24 cellular contexts compared by ENCODE assay signal in the genomic region with DNA sequence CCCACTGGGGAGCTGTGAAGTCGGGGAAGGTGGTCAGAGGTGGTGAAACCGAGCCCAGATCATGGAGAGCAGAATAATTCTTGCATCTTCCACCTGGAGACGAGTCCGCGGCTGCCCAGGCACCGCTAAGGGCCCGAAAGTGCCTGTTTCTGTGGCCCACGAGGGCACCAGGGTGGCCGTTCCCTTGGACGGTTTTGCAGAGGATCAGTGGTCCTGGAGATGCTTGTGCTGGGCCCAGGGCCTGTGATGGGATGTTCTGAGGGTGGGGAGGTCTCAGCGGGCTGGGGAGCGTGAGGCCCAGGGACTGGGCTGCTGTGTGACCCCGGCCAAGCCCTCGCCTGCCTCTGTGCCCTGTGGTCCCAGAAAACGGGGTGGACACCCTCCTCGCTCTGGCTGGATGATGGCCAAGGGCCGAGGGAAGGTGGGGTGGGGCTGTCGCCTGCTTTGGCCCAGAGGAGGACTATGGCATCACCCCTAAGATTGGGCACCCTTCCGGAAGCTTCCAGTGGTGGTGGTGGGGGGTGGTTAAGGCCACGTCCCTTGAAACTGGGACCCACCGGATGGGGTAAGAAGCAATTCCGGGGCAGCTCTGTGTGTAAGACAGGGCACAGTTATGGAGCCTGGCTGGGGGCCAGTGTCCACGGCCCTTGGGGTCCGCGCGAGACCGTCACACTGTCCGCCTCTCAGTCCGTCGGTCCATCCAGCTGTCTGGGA. TPM values are rescaled to one million over a fixed set of nuclear protein-coding genes. Genes with fewer than 3 reads are reported as not detected.
DNase-seq lines count a peak whose midpoint lies in the region; ATAC-seq, FAIRE-seq and TF ChIP-seq lines count a peak whose summit lies in the region.
"Had no signal": no experiment of that assay in that cellular context is flagged by ENCODE, and none has a peak within 500 bp of the region (broad histone marks: within the 10 kb centered on the region; RNA-seq: fewer than 3 reads in every experiment).

No MANE protein-coding gene starts in this region.

- H3K4me3 ChIP-seq in SK-N-SH (ENCODE audit: low read depth in 2 of 2, low read length in 1 of 2) (no peak overlapping the region), H7 (ENCODE audit: insufficient read depth, low read depth, low read length) (no peak overlapping the region), K562 (no peak overlapping the region), neuronal stem cell (ENCODE audit: low read length in 2 of 2) (no peak overlapping the region), GM23248 (no peak overlapping the region)
- H3K4me3 ChIP-seq: BLaER1, GM12878 had no signal

- H3K14ac ChIP-seq in neuronal stem cell (ENCODE audit: low read length) = no peak overlapping the region

- H2BK15ac ChIP-seq in neuronal stem cell (ENCODE audit: low read length) = no peak overlapping the region

- BruUV-seq in K562 (replicated peaks; lab: Mats Ljungman, UMichigan) = no TSS peak

- H3K27ac ChIP-seq in SK-N-SH (ENCODE audit: low read depth in 2 of 2, low read length in 1 of 2) = no peak overlapping the region
- H3K27ac ChIP-seq in K562 (ENCODE audit: extremely low read depth, low read depth, low read length) = no peak overlapping the region
- H3K27ac ChIP-seq in neuronal stem cell (replicated peaks; ENCODE audit: low read length) = no peak overlapping the region
- no peak overlapping the region for H3K27ac ChIP-seq in GM23248
- H3K27ac ChIP-seq: 22Rv1, BLaER1, C4-2B had no signal

- no peak for TF ChIP-seq POLR2A in K562 (conservative IDR thresholded peaks at IDR 0.05)

- H3K9me3 ChIP-seq in SK-N-SH (no peaks in the 10 kb centered on the region), K562 (replicated peaks; ENCODE audit: control insufficient read depth, insufficient read depth, low read depth, low read length) (no peaks in the 10 kb centered on the region), neuronal stem cell (replicated peaks in 1 of 2; ENCODE audit: control insufficient read depth in 2 of 2, insufficient read depth in 1 of 2, low read depth in 1 of 2, low read length in 2 of 2) (no peaks in the 10 kb centered on the region), GM23248 (ENCODE audit: low read depth) (no peaks in the 10 kb centered on the region)
- H3K9me3 ChIP-seq: BLaER1, Caco-2 had no signal

- H3K4me2 ChIP-seq in SK-N-SH = no peak overlapping the region
- H3K4me2 ChIP-seq in K562 (ENCODE audit: insufficient read depth, low read length) = no peak overlapping the region
- H3K4me2 ChIP-seq in neuronal stem cell (ENCODE audit: insufficient read depth, low read length, poor library complexity, severe bottlenecking) = no peak overlapping the region
- no peak overlapping the region for H3K4me2 ChIP-seq in GM23248 (ENCODE audit: unreplicated experiment)
- H3K4me2 ChIP-seq: BLaER1 had no signal

- H3K27me3 ChIP-seq in SK-N-SH (ENCODE audit: insufficient read depth) (peaks cover 13% of the 10 kb centered on the region; the same call in 1 of the 2 replicates), H7 (ENCODE audit: control insufficient read depth, insufficient read depth, low read length) (peaks cover 2% of the 10 kb centered on the region; the same call in 1 of the 2 replicates), K562 (ENCODE audit: control insufficient read depth in 2 of 2, insufficient read depth in 2 of 2, low read length in 2 of 2) (peaks cover 11 to 24% of the 10 kb centered on the region in 2 experiments; a peak in 4 of 5 replicates), neuronal stem cell (ENCODE audit: control insufficient read depth in 3 of 3, insufficient read depth in 3 of 3, low read depth in 1 of 3, low read length in 3 of 3) (peaks cover 0 to 12% (median 0%) of the 10 kb centered on the region in 3 experiments), GM23248 (replicated peaks; ENCODE audit: insufficient read depth) (peaks cover 6% of the 10 kb centered on the region; the same call in 1 of the 2 replicates)

- ATAC-seq in SK-N-SH treated with all-trans-retinoic acid at 6 μM for 48 hours = no peak
- no peak for ATAC-seq in K562
- ATAC-seq in HG02938 (IDR thresholded peaks at IDR 0.05; ENCODE audit: unreplicated experiment) = no peak
- ATAC-seq: CD8-positive, alpha-beta T cell; GM12878; HCT116 had no signal

- H3K36me3 ChIP-seq in SK-N-SH (replicated peaks in 1 of 2; ENCODE audit: control insufficient read depth in 1 of 2, insufficient read depth in 2 of 2, low read length in 1 of 2) = no peaks in the 10 kb centered on the region
- H3K36me3 ChIP-seq in H7 (replicated peaks; ENCODE audit: control insufficient read depth, insufficient read depth, low read length) = no peaks in the 10 kb centered on the region
- no peaks in the 10 kb centered on the region for H3K36me3 ChIP-seq in K562 (ENCODE audit: control insufficient read depth, insufficient read depth, low read length)
- no peaks in the 10 kb centered on the region for H3K36me3 ChIP-seq in neuronal stem cell (replicated peaks in 1 of 2; ENCODE audit: control insufficient read depth in 2 of 2, insufficient read depth in 2 of 2, low read length in 2 of 2)
- H3K36me3 ChIP-seq in GM23248 (ENCODE audit: low read depth) = no peaks in the 10 kb centered on the region
- H3K36me3 ChIP-seq: BLaER1 had no signal

- H3K9me2 ChIP-seq in SK-N-SH = no peaks in the 10 kb centered on the region
- H3K9me2 ChIP-seq in GM23248 (ENCODE audit: insufficient read depth) = no peaks in the 10 kb centered on the region

- H2AK5ac ChIP-seq in neuronal stem cell (ENCODE audit: low read depth, low read length) = peak overlapping the region; percentile 79

- peak overlapping the region; percentile 48 for H2BK5ac ChIP-seq in neuronal stem cell (ENCODE audit: low read length)

- no peaks in the 10 kb centered on the region for H3K9me1 ChIP-seq in K562 (ENCODE audit: control insufficient read depth, insufficient read depth, low read length)

- WGBS in SK-N-SH (ENCODE audit: low lambda C conversion rate) = 76% methylated on average over 19 of the region's 30 CpGs
- 43% methylated on average over 16 of the region's 30 CpGs for WGBS in K562 (ENCODE audit: insufficient coverage, low coverage, missing lambda C conversion rate)
- WGBS in neuronal stem cell (ENCODE audit: extremely low coverage in 2 of 2, insufficient read length in 2 of 2, insufficient replicate concordance in 1 of 2), 2 donors = no CpG with 5 or more reads among the region's 30 CpGs
- 76 to 83% methylated on average over 30 of the region's 30 CpGs for WGBS in GM23248 (ENCODE audit: low coverage in 1 of 2, low lambda C conversion rate in 2 of 2, missing lambda C conversion rate in 2 of 2), 2 experiments

- peak overlapping the region; percentile 48 for H3K18ac ChIP-seq in neuronal stem cell (ENCODE audit: low read length)

- no peak overlapping the region for H2BK120ac ChIP-seq in neuronal stem cell (ENCODE audit: low read depth, low read length)

- in situ Hi-C loops in K562 (cut with MboI) = no loop called here
- in situ Hi-C loops in GM23248 (cut with MboI) = loop anchor here (25.0 kb wide), 1 partner anchor 297 kb away; a partner anchor contains a TSS

- no peak for TF ChIP-seq CTCF in SK-N-SH (IDR thresholded peaks at IDR 0.05)
- no peak for TF ChIP-seq CTCF in K562 (IDR thresholded peaks at IDR 0.05 in 2 of 3, conservative IDR thresholded peaks at IDR 0.05 in 1 of 3; ENCODE audit: insufficient read depth in 2 of 3, low read depth in 1 of 3, low read length in 3 of 3)

- H3K4me1 ChIP-seq in SK-N-SH (ENCODE audit: control insufficient read depth in 1 of 2, insufficient read depth in 2 of 2, low read depth in 1 of 2, low read length in 1 of 2) (no peaks in the 10 kb centered on the region), K562 (replicated peaks in 1 of 2; ENCODE audit: control insufficient read depth in 2 of 2, insufficient read depth in 2 of 2, low read length in 2 of 2) (peaks cover 0 to 26% of the 10 kb centered on the region in 2 experiments; a peak in 3 of 5 replicates), neuronal stem cell (ENCODE audit: control insufficient read depth in 2 of 2, insufficient read depth in 1 of 2, low read depth in 1 of 2, low read length in 2 of 2) (no peaks in the 10 kb centered on the region), GM23248 (ENCODE audit: insufficient read depth) (no peaks in the 10 kb centered on the region)
- H3K4me1 ChIP-seq: BLaER1, Caco-2 had no signal

- DNase-seq in SK-N-SH (peak; percentile 33), H7 (peak; percentile 61), K562 (ENCODE audit: extremely low read depth in 1 of 4, low spot score in 3 of 4) (peak in 1 of 4 experiments; percentile 8), neuronal stem cell (ENCODE audit: low spot score) (no peak), GM23248 (no peak), NCI-H2171 (lab: John Stamatoyannopoulos, UW) (no peak)
- DNase-seq: Caco-2; CD4-positive, CD25-positive, alpha-beta regulatory T cell; CD8-positive, alpha-beta T cell; DMS153; DND-41; H9; HFFc6 had no signal

- 0 out of 2 replicates have a peak, but pooled peaks cover 3% of the 10 kb centered on the region for H4K20me1 ChIP-seq in SK-N-SH (ENCODE audit: insufficient read depth)
- H4K20me1 ChIP-seq in K562 (replicated peaks; ENCODE audit: control insufficient read depth, insufficient read depth, low read length) = peaks cover 4% of the 10 kb centered on the region; the same call in 1 of the 2 replicates
- no peaks in the 10 kb centered on the region for H4K20me1 ChIP-seq in GM23248 (ENCODE audit: insufficient read depth)
- H4K20me1 ChIP-seq: BLaER1 had no signal

- peak overlapping the region; percentile 65 for H3K23ac ChIP-seq in neuronal stem cell (ENCODE audit: low read depth, low read length, poor library complexity)

- CTCF ChIA-PET in SK-N-SH (lab: Yijun Ruan, JAX) (interaction anchor here (0.7 to 2.2 kb wide), 5 partner anchors 10 to 272 kb away, joined by 3 to 12 read pairs (median 4); a partner anchor contains a TSS), K562 (lab: Yijun Ruan, JAX; ENCODE audit: low intra/inter-chr PET ratio) (no interaction called here)

- H3K79me2 ChIP-seq in SK-N-SH (ENCODE audit: insufficient read depth) (no peaks in the 10 kb centered on the region), K562 (ENCODE audit: control insufficient read depth, insufficient read depth, low read length) (no peaks in the 10 kb centered on the region), GM23248 (ENCODE audit: insufficient read depth) (no peaks in the 10 kb centered on the region)

- H4K91ac ChIP-seq in neuronal stem cell (ENCODE audit: low read depth, low read length, poor library complexity) = no peak overlapping the region

- intact Hi-C loops in K562 (cut with micrococcal nuclease) = no loop called here

- H3F3A ChIP-seq in SK-N-SH (replicated peaks; ENCODE audit: insufficient read depth) (peaks cover 7% of the 10 kb centered on the region), GM23248 (ENCODE audit: insufficient read depth) (peaks cover 4% of the 10 kb centered on the region; the same call in 1 of the 2 replicates)

- POLR2A ChIA-PET in SK-N-SH (lab: Yijun Ruan, JAX) (no interaction called here), K562 (lab: Yijun Ruan, JAX) (interaction anchor here (0.5 to 0.6 kb wide), 2 partner anchors 260 to 439 kb away, joined by 3 read pairs; no protein-coding TSS in a partner anchor)

- TF ChIP-seq EP300 in SK-N-SH (IDR thresholded peaks at IDR 0.05; ENCODE audit: borderline replicate concordance in 1 of 2, low read depth in 1 of 2, low read length in 1 of 2) (no peak), K562 (IDR thresholded peaks at IDR 0.05; ENCODE audit: low read length) (no peak)

- H3K9ac ChIP-seq in SK-N-SH = no peak overlapping the region
- H3K9ac ChIP-seq in K562 (ENCODE audit: insufficient read depth in 1 of 2, low read depth in 2 of 2, low read length in 2 of 2) = no peak overlapping the region
- no peak overlapping the region for H3K9ac ChIP-seq in neuronal stem cell (ENCODE audit: low read depth, low read length, poor library complexity)
- H3K9ac ChIP-seq in GM23248 = no peak overlapping the region
- H3K9ac ChIP-seq: BLaER1 had no signal

- H2AFZ ChIP-seq in SK-N-SH (ENCODE audit: low read depth) (no peak overlapping the region), K562 (ENCODE audit: low read depth, low read length) (no peak overlapping the region), neuronal stem cell (ENCODE audit: low read length) (no peak overlapping the region), GM23248 (no peak overlapping the region)

- FAIRE-seq in K562 (lab: Jason Lieb, UNC) = no peak
- FAIRE-seq: A204.1, G401.6, GM12878, GM18507, H1 had no signal

- H3K79me1 ChIP-seq in neuronal stem cell (ENCODE audit: low read depth, low read length) = peaks cover 2% of the 10 kb centered on the region

- TF ChIP-seq RAD21 in SK-N-SH (IDR thresholded peaks at IDR 0.05; ENCODE audit: low read length) (no peak), K562 (CRISPR knock-in tag; conservative IDR thresholded peaks at IDR 0.05 in 1 of 2, IDR thresholded peaks at IDR 0.05 in 1 of 2) (no peak)

- no peak overlapping the region for H3K4ac ChIP-seq in neuronal stem cell (ENCODE audit: low read length)

- H4K8ac ChIP-seq in neuronal stem cell (ENCODE audit: low read depth, low read length) = no peak overlapping the region

- H2BK12ac ChIP-seq in neuronal stem cell (ENCODE audit: low read length) = no peak overlapping the region

RNA-seq across cellular contexts. Expression of a gene that starts 51.3 kb away (rescaled TPM):
- polyA plus RNA-seq in SK-N-SH (2012; rRNA removed) (2.6 and 7.2 TPM in 2 replicates), K562 (2011; rRNA removed) (2.0 and 2.9 TPM in 2 replicates), K562 (2014; fragmentation: Illumina TruSeq; extraction: Trizol) (17.2 and 26.2 TPM in 2 replicates), K562 (2014; fragmentation: Nextera tagmentation; extraction: Ambion mirVana) (under 1 TPM; 0.71 to 0.99 TPM), K562 (2014; rRNA removed) (14.1 and 15.9 TPM in 2 replicates), GM23248 (2016; fragmentation: Nextera tagmentation; extraction: Ambion mirVana) (106 and 108 TPM in 2 replicates)
- polyA plus RNA-seq in SK-N-SH (2012; cell fraction: cytosol; rRNA removed) = 5.7 and 8.1 TPM in 2 replicates
- 13.4 and 14.9 TPM in 2 replicates for polyA plus RNA-seq in SK-N-SH (2012; cell fraction: nucleus; rRNA removed)
- 1.7 and 2.2 TPM in 2 replicates for total RNA-seq in H7 (2014; rRNA removed; shearing (Covaris generic))
- total RNA-seq in K562 (2011; cell fraction: chromatin; rRNA removed; ENCODE audit: low replicate concordance) = 66.4 and 156 TPM in 2 replicates
- 56.2 and 56.5 TPM in 2 replicates for total RNA-seq in K562 (2011; cell fraction: nucleolus; rRNA removed)
- 46.9 and 54.0 TPM in 2 replicates for total RNA-seq in K562 (2011; cell fraction: nucleoplasm; rRNA removed)
- total RNA-seq in K562 (2014; rRNA removed) (14.1 and 15.7 TPM in 2 replicates), K562 (2014; rRNA removed; fragmentation: Illumina TruSeq; extraction: Trizol) (3.0 and 3.7 TPM in 2 replicates), K562 (2015; rRNA removed; fragmentation: Illumina TruSeq; extraction: Trizol) (6.9 and 8.4 TPM in 2 replicates), K562 (2021) (57.3 and 62.1 TPM in 2 replicates)
- 1.8 and 2.6 TPM in 2 replicates for polyA plus RNA-seq in K562 (2011; cell fraction: cytosol; rRNA removed)
- polyA plus RNA-seq in K562 (2011; cell fraction: nucleus; rRNA removed) = 13.2 and 19.2 TPM in 2 replicates
- 20.3 and 20.4 TPM in 2 replicates for polyA plus RNA-seq in K562 (2012)
- 4.0 and 4.7 TPM in 2 replicates for polyA minus RNA-seq in K562 (2011; rRNA and poly(A)+ RNA removed)
- 14.5 and 19.9 TPM in 2 replicates for polyA minus RNA-seq in K562 (2011; cell fraction: cytosol; rRNA and poly(A)+ RNA removed)
- 16.6 and 19.5 TPM in 2 replicates for polyA minus RNA-seq in K562 (2011; cell fraction: nucleus; rRNA and poly(A)+ RNA removed)
- 4.0 TPM for polyA plus RNA-seq in neuronal stem cell (2013, experiment 1 of 2)
- polyA plus RNA-seq in neuronal stem cell (2013, experiment 2 of 2) = 4.5 TPM
- total RNA-seq in GM23248 (2014; rRNA removed; shearing (Covaris generic)) = 50.4 and 51.9 TPM in 2 replicates

Comparison
In these comparisons a context has a peak if more than half of its experiments do, and no peak if none do; other contexts are left out.
1. DNase-seq: peak in SK-N-SH (single experiment) and H7 (single experiment); none in neuronal stem cell (single experiment), GM23248 (single experiment) and NCI-H2171 (single experiment).